13 cellular contexts compared by ENCODE assay signal in the genomic region with DNA sequence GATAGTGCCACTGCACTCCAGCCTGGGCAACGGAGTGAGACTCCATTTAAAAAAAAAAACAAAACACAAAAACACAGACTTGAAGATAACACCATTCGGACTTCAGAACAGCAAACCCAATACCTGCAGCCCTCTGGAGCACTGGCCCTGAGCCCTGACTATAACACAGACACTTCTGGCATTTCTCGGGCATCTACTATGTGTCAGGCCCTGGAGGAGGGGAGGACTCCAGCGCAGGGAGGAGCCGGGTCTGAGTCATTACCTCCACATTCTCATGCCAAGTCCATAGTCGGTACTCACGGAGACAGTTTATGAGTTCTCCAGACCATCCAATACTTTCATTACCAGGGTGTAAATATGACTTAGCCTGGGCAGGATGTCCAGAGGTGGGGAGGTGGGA. TPM values are rescaled to one million over a fixed set of nuclear protein-coding genes. Genes with fewer than 3 reads are reported as not detected.
DNase-seq lines count a peak whose midpoint lies in the region; ATAC-seq, FAIRE-seq and TF ChIP-seq lines count a peak whose summit lies in the region.
"Had no signal": no experiment of that assay in that cellular context is flagged by ENCODE, and none has a peak within 500 bp of the region (broad histone marks: within the 10 kb centered on the region; RNA-seq: fewer than 3 reads in every experiment).

No MANE protein-coding gene starts in this region.

- DNase-seq in right lobe of liver (no peak), HepG2 (ENCODE audit: low spot score) (no peak), mammary epithelial cell (peak; percentile 86), left colon (peak; percentile 40 to 74), caudate nucleus (lab: John Stamatoyannopoulos, UW) (no peak), psoas muscle (no peak), NCI-H524 (lab: John Stamatoyannopoulos, UW) (no peak)
- DNase-seq: activated gamma-delta T cell, glutamatergic neuron, NCI-H2227 treated with DMSO at 0.1 percent for 48 hours had no signal

- no peak overlapping the region for H2AFZ ChIP-seq in HepG2 (ENCODE audit: low read length)
- no peak overlapping the region for H2AFZ ChIP-seq in mammary epithelial cell (ENCODE audit: low read depth, low read length)

- no peaks in the 10 kb centered on the region for H3K9me3 ChIP-seq in right lobe of liver
- no peaks in the 10 kb centered on the region for H3K9me3 ChIP-seq in HepG2 (ENCODE audit: low read length)
- H3K9me3 ChIP-seq in mammary epithelial cell (replicated peaks; ENCODE audit: insufficient read depth, low read length): no peaks in the 10 kb centered on the region
- H3K9me3 ChIP-seq in psoas muscle: no peaks in the 10 kb centered on the region
- H3K9me3 ChIP-seq: BLaER1 had no signal

- TF ChIP-seq RAD21 in HepG2 (CRISPR knock-in tag; IDR thresholded peaks at IDR 0.05): no peak

- TF ChIP-seq POLR2A in right lobe of liver (IDR thresholded peaks at IDR 0.05) (no peak), HepG2 (IDR thresholded peaks at IDR 0.05; ENCODE audit: insufficient read depth in 1 of 2, low read depth in 2 of 2, low read length in 2 of 2) (no peak)

- peak; percentile 16 to 68 (median 42) for ATAC-seq in right lobe of liver
- ATAC-seq in HepG2: no peak
- ATAC-seq in left colon: peak; percentile 84
- ATAC-seq in activated CD4-positive, CD25-positive, alpha-beta regulatory T cell treated with anti-CD3 and anti-CD28 coated beads, Interleukin-2, amount 50 U/mL, for 24 hours: no peak
- no peak for ATAC-seq in psoas muscle

- in situ Hi-C loops in HepG2 (cut with HindIII; ENCODE audit: extremely low pct_ligation_motif_present, low pct_unique_long_range_greater_than_20kb): loop anchor here (5.0 kb wide), 1 partner anchor 50 kb away; no protein-coding TSS in a partner anchor
- in situ Hi-C loops in mammary epithelial cell (cut with MboI; ENCODE audit: low sequenced_read_pairs in 2 of 2): loop anchor here in 1 of 2 donors (10.0 kb wide), 1 partner anchor 47 kb away; the partner anchor contains the start of gene PITPNM3

- H3K4me3 ChIP-seq in right lobe of liver (no peak overlapping the region), HepG2 (replicated peaks in 1 of 3; ENCODE audit: insufficient read depth in 1 of 3, low read depth in 2 of 3, low read length in 3 of 3) (no peak overlapping the region), mammary epithelial cell (replicated peaks in 1 of 3; ENCODE audit: insufficient read depth in 1 of 3, low read depth in 2 of 3, low read length in 3 of 3) (no peak overlapping the region), psoas muscle (no peak overlapping the region)
- H3K4me3 ChIP-seq: BLaER1 had no signal

- no peak for TF ChIP-seq EP300 in HepG2 (IDR thresholded peaks at IDR 0.05; ENCODE audit: low read depth in 2 of 2, low read length in 2 of 2)
- TF ChIP-seq EP300 in HepG2 (CRISPR knock-in tag; IDR thresholded peaks at IDR 0.05; ENCODE audit: borderline replicate concordance): no peak

- FAIRE-seq in HepG2 (lab: Jason Lieb, UNC): no peak
- FAIRE-seq: TTC549 had no signal

- H3K27me3 ChIP-seq in right lobe of liver (no peaks in the 10 kb centered on the region), HepG2 (ENCODE audit: control insufficient read depth in 1 of 2, insufficient read depth in 2 of 2, low read length in 2 of 2) (peaks cover 0 to 1% of the 10 kb centered on the region in 2 experiments; a peak in 2 of 5 replicates), mammary epithelial cell (ENCODE audit: insufficient read depth, low read length) (no peaks in the 10 kb centered on the region), psoas muscle (ENCODE audit: insufficient read depth in 3 of 3, low read length in 2 of 3) (peaks cover 0 to 16% (median 3%) of the 10 kb centered on the region in 3 donors)
- H3K27me3 ChIP-seq: BLaER1 had no signal

- no peak overlapping the region for H3K4me2 ChIP-seq in HepG2 (ENCODE audit: low read depth, low read length)
- H3K4me2 ChIP-seq in mammary epithelial cell (ENCODE audit: insufficient read depth, low read depth, low read length): peak overlapping the region; percentile 2
- H3K4me2 ChIP-seq: BLaER1 had no signal

- TF ChIP-seq CTCF in right lobe of liver (IDR thresholded peaks at IDR 0.05) (no peak), HepG2 (CRISPR knock-in tag; IDR thresholded peaks at IDR 0.05) (no peak), mammary epithelial cell (conservative IDR thresholded peaks at IDR 0.05 in 1 of 2, IDR thresholded peaks at IDR 0.05 in 1 of 2; ENCODE audit: extremely low read depth in 1 of 2, insufficient read depth in 1 of 2, low read depth in 1 of 2, low read length in 2 of 2) (no peak), psoas muscle (IDR thresholded peaks at IDR 0.05) (no peak)

- intact Hi-C loops in right lobe of liver (cut with DNase I) (no loop called here), HepG2 (cut with micrococcal nuclease; ENCODE audit: unreplicated experiment) (no loop called here), mammary epithelial cell (cut with micrococcal nuclease) (loop anchor here (1.0 to 2.0 kb wide), 3 partner anchors 15 to 48 kb away; no protein-coding TSS in a partner anchor), left colon (cut with DNase I, micrococcal nuclease) (loop anchor here in 1 of 2 donors (10.0 kb wide), 1 partner anchor 57 kb away; no protein-coding TSS in a partner anchor), psoas muscle (cut with DNase I) (no loop called here)

- POLR2A ChIA-PET in HepG2 (lab: Yijun Ruan, JAX): no interaction called here

- dilution Hi-C loops in mammary epithelial cell (cut with HindIII; ENCODE audit: low sequenced_read_pairs): loop anchor here (5.0 kb wide), 1 partner anchor 45 kb away; no protein-coding TSS in a partner anchor

- H3K27ac ChIP-seq in right lobe of liver (no peak overlapping the region), HepG2 (ENCODE audit: extremely low read length, insufficient read depth, low read length) (no peak overlapping the region), mammary epithelial cell (ENCODE audit: insufficient read depth, low read depth, low read length) (no peak overlapping the region), caudate nucleus (ENCODE audit: low read depth, low read length) (no peak overlapping the region), psoas muscle (no peak overlapping the region)
- H3K27ac ChIP-seq: BLaER1 had no signal

- whole genome bisulfite sequencing in right lobe of liver (ENCODE audit: insufficient coverage, low coverage, low lambda C conversion rate, missing lambda C conversion rate): 84% methylated on average over 7 of the region's 7 CpGs
- WGBS in HepG2 (ENCODE audit: low lambda C conversion rate): 52% methylated on average over 7 of the region's 7 CpGs
- 9% methylated on average over 7 of the region's 7 CpGs for WGBS in mammary epithelial cell (ENCODE audit: low coverage, missing lambda C conversion rate)
- WGBS in psoas muscle, 3 donors: 52 to 63% (median 56%) methylated on average over 7 of the region's 7 CpGs

- H3K4me1 ChIP-seq in right lobe of liver (no peaks in the 10 kb centered on the region), HepG2 (ENCODE audit: insufficient read depth, low read length) (no peaks in the 10 kb centered on the region), mammary epithelial cell (ENCODE audit: insufficient read depth, low read length) (peaks cover 30% of the 10 kb centered on the region), psoas muscle (no peaks in the 10 kb centered on the region)

- H4K20me1 ChIP-seq in HepG2 (ENCODE audit: insufficient read depth, low read length) (no peaks in the 10 kb centered on the region), mammary epithelial cell (ENCODE audit: insufficient read depth, low read length) (no peaks in the 10 kb centered on the region)
- H4K20me1 ChIP-seq: BLaER1 had no signal

- H3K9ac ChIP-seq in HepG2 (ENCODE audit: insufficient read depth, low read depth, low read length) (no peak overlapping the region), mammary epithelial cell (ENCODE audit: insufficient read depth, low read length) (no peak overlapping the region)
- H3K9ac ChIP-seq: BLaER1 had no signal

- H3K36me3 ChIP-seq in right lobe of liver: no peaks in the 10 kb centered on the region
- no peaks in the 10 kb centered on the region for H3K36me3 ChIP-seq in HepG2 (replicated peaks in 1 of 2; ENCODE audit: control insufficient read depth in 1 of 2, insufficient read depth in 2 of 2, low read length in 2 of 2)
- H3K36me3 ChIP-seq in mammary epithelial cell (ENCODE audit: insufficient read depth, low read length): no peaks in the 10 kb centered on the region
- H3K36me3 ChIP-seq in psoas muscle (ENCODE audit: insufficient read depth in 1 of 2, low read depth in 1 of 2): no peaks in the 10 kb centered on the region
- H3K36me3 ChIP-seq: BLaER1 had no signal

- CTCF ChIA-PET in HepG2 (lab: Yijun Ruan, JAX; ENCODE audit: low intra/inter-chr PET ratio, low total read pairs) (no interaction called here), mammary epithelial cell (lab: Charles Lee; ENCODE audit: low non-redundant PET) (no interaction called here)

- BruUV-seq in HepG2 (replicated peaks; lab: Mats Ljungman, UMichigan) (no TSS peak), mammary epithelial cell (replicated peaks; lab: Mats Ljungman, UMichigan) (no TSS peak)

- no peaks in the 10 kb centered on the region for H3K79me2 ChIP-seq in HepG2 (ENCODE audit: insufficient read depth, low read length)
- no peaks in the 10 kb centered on the region for H3K79me2 ChIP-seq in mammary epithelial cell (ENCODE audit: insufficient read depth, low read length)

RNA-seq across cellular contexts. Expression of gene PITPNM3, which starts 48.8 kb away (rescaled TPM):
- total RNA-seq in right lobe of liver (1 to 10 TPM in 5 of 6 experiments, under 1 TPM in 1; 0.91 to 3.8 (median 1.2) TPM), HepG2 (2016; rRNA removed; fragmentation: Illumina TruSeq; extraction: Trizol) (0.13 and 0.28 TPM in 2 replicates), mammary epithelial cell (10 to 100 TPM; 13.3 to 16.5 TPM), left colon (10 to 100 TPM; 13.7 to 19.0 TPM), psoas muscle (under 1 TPM; 0.32 to 0.65 (median 0.53) TPM)
- total RNA-seq in HepG2 (2016; cell fraction: cytosol; rRNA removed; fragmentation: Illumina TruSeq; extraction: Trizol; ENCODE audit: low read depth): not detected in 2 replicates
- total RNA-seq in HepG2 (2016; cell fraction: insoluble cytoplasmic fraction; rRNA removed; fragmentation: Illumina TruSeq; extraction: Trizol): 0.04 and 0.32 TPM in 2 replicates
- total RNA-seq in HepG2 (2016; cell fraction: membrane; rRNA removed; fragmentation: Illumina TruSeq; extraction: Trizol): 0.03 and 0.06 TPM in 2 replicates
- total RNA-seq in HepG2 (2016; cell fraction: nucleus; rRNA removed; fragmentation: Illumina TruSeq; extraction: Trizol): 0.16 and 0.68 TPM in 2 replicates
- polyA plus RNA-seq in HepG2 (2011; rRNA removed) (0.29 and 0.33 TPM in 2 replicates), mammary epithelial cell (8.2 TPM), psoas muscle (under 1 TPM; 0.08 to 0.31 (median 0.27) TPM)
- polyA plus RNA-seq in HepG2 (2011; cell fraction: cytosol; rRNA removed): 0.13 and 0.15 TPM in 2 replicates
- 1.6 and 1.9 TPM in 2 replicates for polyA plus RNA-seq in HepG2 (2011; cell fraction: nucleus; rRNA removed)
- 0.23 and 0.30 TPM in 2 replicates for polyA plus RNA-seq in HepG2 (2012)
- polyA plus RNA-seq in HepG2 (2016; cell fraction: cytosol; fragmentation: Illumina TruSeq; extraction: Trizol; ENCODE audit: low read depth): not detected in 2 replicates
- 0.07 and 0.20 TPM in 2 replicates for polyA plus RNA-seq in HepG2 (2016; cell fraction: insoluble cytoplasmic fraction; fragmentation: Illumina TruSeq; extraction: Trizol; ENCODE audit: low read depth)
- polyA plus RNA-seq in HepG2 (2016; cell fraction: membrane; fragmentation: Illumina TruSeq; extraction: Trizol; ENCODE audit: low read depth): 0.05 TPM in 1 of 2 replicates, not detected in the other
- 1.0 and 1.3 TPM in 2 replicates for polyA plus RNA-seq in HepG2 (2016; cell fraction: nucleus; fragmentation: Illumina TruSeq; extraction: Trizol; ENCODE audit: insufficient read depth, low read depth)
- 0.44 and 30.1 TPM in 2 replicates for polyA minus RNA-seq in HepG2 (2011; rRNA and poly(A)+ RNA removed; ENCODE audit: low replicate concordance)
- polyA minus RNA-seq in HepG2 (2011; cell fraction: cytosol; rRNA and poly(A)+ RNA removed): 0.30 and 0.44 TPM in 2 replicates
- 0.50 and 0.52 TPM in 2 replicates for polyA minus RNA-seq in HepG2 (2011; cell fraction: nucleus; rRNA and poly(A)+ RNA removed)
- 24.1 TPM for polyA minus RNA-seq in mammary epithelial cell

Comparison
In these comparisons a context has a peak if more than half of its experiments do, and no peak if none do; other contexts are left out.
1. ATAC-seq: peak in right lobe of liver (4 of 4) and left colon (single experiment); none in HepG2 (single experiment), activated CD4-positive, CD25-positive, alpha-beta regulatory T cell treated with anti-CD3 and anti-CD28 coated beads, Interleukin-2, amount 50 U/mL, for 24 hours (0 of 2) and psoas muscle (0 of 4).
2. DNase-seq: peak in mammary epithelial cell (single experiment) and left colon (2 of 2); none in right lobe of liver (0 of 3), HepG2 (single experiment), caudate nucleus (0 of 61), psoas muscle (0 of 2) and NCI-H524 (0 of 2).